ENCODE assay signal across 8 cellular contexts in the genomic region with DNA sequence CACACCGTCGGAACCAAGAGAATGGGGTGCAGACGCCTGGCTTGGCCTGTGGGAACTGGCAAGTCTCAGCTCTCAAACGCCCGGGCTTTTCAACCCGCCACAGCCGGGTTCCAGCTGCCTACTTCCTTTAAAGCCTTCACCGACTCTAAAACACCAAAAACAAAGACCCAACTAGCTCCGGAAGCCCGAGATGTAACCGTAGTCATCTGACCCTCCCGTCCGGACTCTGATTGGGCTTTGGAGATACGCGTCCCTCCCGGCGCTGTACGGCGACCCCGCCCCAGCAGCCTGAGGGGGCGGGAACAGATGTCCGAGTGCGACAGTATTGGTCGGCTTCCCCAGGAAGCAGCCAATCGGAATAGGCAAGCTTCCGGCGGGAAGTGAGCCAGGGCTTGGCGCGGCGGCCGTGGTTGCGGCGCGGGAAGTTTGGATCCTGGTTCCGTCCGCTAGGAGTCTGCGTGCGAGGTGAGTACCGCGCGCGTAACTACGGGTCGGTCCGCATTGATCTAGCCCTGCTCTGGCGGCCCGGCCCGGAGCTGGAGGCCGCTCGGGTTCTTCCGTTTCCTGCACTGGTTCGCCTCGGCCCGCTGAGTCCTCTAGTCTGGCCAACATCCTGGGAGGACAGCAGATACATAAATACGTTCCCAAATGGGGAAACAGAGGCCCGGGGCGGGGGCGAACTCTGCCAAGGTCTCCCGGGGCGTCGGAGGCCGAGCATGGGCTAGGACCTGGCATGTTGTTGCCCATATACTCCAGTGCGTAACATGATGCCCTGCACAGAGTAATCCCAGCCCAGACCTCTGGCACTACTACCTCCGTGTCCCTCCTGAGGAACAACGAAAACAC. TPM values are rescaled to one million over a fixed set of nuclear protein-coding genes. Genes with fewer than 3 reads are reported as not detected.
DNase-seq lines count a peak whose midpoint lies in the region; ATAC-seq and TF ChIP-seq lines count a peak whose summit lies in the region.

Gene BLM, plus strand, starts transcription at position 371 of the 846 bp plus-strand sequence. CDS start 30,047 bp downstream, outside the sequence.

- H3K9me1 ChIP-seq in IMR-90 (ENCODE audit: insufficient read depth, low read length): peaks cover 3% of the 10 kb centered on the region; the same call in 1 of the 2 replicates

- DNase-seq in DMS153 (lab: John Stamatoyannopoulos, UW): peak; percentile 89
- DNase-seq in IMR-90: peak; percentile 97
- peak; percentile 98 for DNase-seq in OCI-M1 (lab: John Stamatoyannopoulos, UW)
- peak; percentile 94 for DNase-seq in activated T-cell treated with anti-CD3 and anti-CD28 coated beads for 24 hours (ENCODE audit: low read depth)
- peak; percentile 99 for DNase-seq in epithelial cell of esophagus (ENCODE audit: low read depth)
- DNase-seq in stimulated activated CD8-positive, alpha-beta memory T cell treated with anti-CD3 and anti-CD28 coated beads, Interleukin-4, amount 100 ng/mL, for 1 hour (ENCODE audit: low read depth in 2 of 2, low spot score in 1 of 2): peak; percentile 81 to 90

- peaks cover 10 to 20% of the 10 kb centered on the region in 2 experiments; a peak in 3 of 4 replicates for H3K79me1 ChIP-seq in IMR-90 (ENCODE audit: low read depth in 1 of 2, low read length in 2 of 2)

- H3K9me3 ChIP-seq in IMR-90 (ENCODE audit: control insufficient read depth, insufficient read depth, low read length) (no peaks in the 10 kb centered on the region), mononuclear cell (ENCODE audit: low read depth, low read length) (no peaks in the 10 kb centered on the region)

- peak within 1 kb of the TSS; percentile 49 for H4K91ac ChIP-seq in IMR-90 (ENCODE audit: insufficient read depth, low read depth, low read length)

- H3K27me3 ChIP-seq in IMR-90 (ENCODE audit: control insufficient read depth, insufficient read depth, low read length) (no peaks in the 10 kb centered on the region), mononuclear cell (ENCODE audit: insufficient read depth, low read length) (no peaks in the 10 kb centered on the region)

- H3K4me3 ChIP-seq in IMR-90 (ENCODE audit: insufficient read depth, low read depth, low read length): peak within 1 kb of the TSS; percentile 63
- H3K4me3 ChIP-seq in epithelial cell of esophagus (ENCODE audit: low read length): peak within 1 kb of the TSS; percentile 93
- H3K4me3 ChIP-seq in mononuclear cell (ENCODE audit: low read length): peak within 1 kb of the TSS; percentile 84

- dilution Hi-C loops in IMR-90 (cut with HindIII; ENCODE audit: low sequenced_read_pairs, unreplicated experiment): no loop called here

- peak within 1 kb of the TSS; percentile 72 for H3K4ac ChIP-seq in IMR-90 (ENCODE audit: low read depth, low read length)

- TF ChIP-seq RAD21 in IMR-90 (IDR thresholded peaks at IDR 0.05; ENCODE audit: low read length): no peak

- peak within 1 kb of the TSS; percentile 82 for H3K23ac ChIP-seq in IMR-90 (ENCODE audit: low read depth, low read length)

- no peak within 1 kb of the TSS for H2BK20ac ChIP-seq in IMR-90 (ENCODE audit: low read depth, low read length)

- H2BK15ac ChIP-seq in IMR-90 (ENCODE audit: low read depth, low read length): peak within 1 kb of the TSS; percentile 6; the same call in 1 of the 3 replicates

- ATAC-seq in GM21528 (IDR thresholded peaks at IDR 0.05; ENCODE audit: low FRiP score, unreplicated experiment): peak; percentile 98
- ATAC-seq in IMR-90 (ENCODE audit: low read depth): peak; percentile 100

- peak within 1 kb of the TSS; percentile 80; the same call in 1 of the 2 replicates for H2AK5ac ChIP-seq in IMR-90 (ENCODE audit: low read depth, low read length)

- H3K4me1 ChIP-seq in IMR-90 (ENCODE audit: control insufficient read depth, insufficient read depth, low read length): peaks cover 2% of the 10 kb centered on the region; the same call in 1 of the 2 replicates
- H3K4me1 ChIP-seq in mononuclear cell (ENCODE audit: insufficient read depth, low read length): peaks cover 18% of the 10 kb centered on the region

- peak within 1 kb of the TSS; percentile 69 for H3K56ac ChIP-seq in IMR-90 (ENCODE audit: extremely low read depth, insufficient read depth, low read length)

- TF ChIP-seq CTCF in IMR-90 (conservative IDR thresholded peaks at IDR 0.05; ENCODE audit: low read depth, low read length) (peak; percentile 20; the same call in 1 of the 2 replicates), epithelial cell of esophagus (IDR thresholded peaks at IDR 0.05; ENCODE audit: insufficient read depth, low read depth, low read length, missing control alignments) (peak; percentile 26)

- H4K20me1 ChIP-seq in IMR-90 (ENCODE audit: insufficient read depth, low read length): no peaks in the 10 kb centered on the region

- in situ Hi-C loops in IMR-90 (cut with MboI; ENCODE audit: low sequenced_read_pairs): no loop called here

- H2AK9ac ChIP-seq in IMR-90 (replicated peaks; ENCODE audit: low read depth, low read length, poor library complexity): peak within 1 kb of the TSS; percentile 76

- H4K5ac ChIP-seq in IMR-90 (ENCODE audit: low read depth, low read length): peak within 1 kb of the TSS; percentile 38

- CTCF ChIA-PET in IMR-90 (lab: Yijun Ruan, JAX): interaction anchor here (0.6 to 0.9 kb wide), 2 partner anchors 76 to 168 kb away, joined by 3 read pairs; no protein-coding TSS in a partner anchor

- H2BK120ac ChIP-seq in IMR-90 (ENCODE audit: low read depth, low read length): no peak within 1 kb of the TSS

- peak within 1 kb of the TSS; percentile 92 for H3K4me2 ChIP-seq in IMR-90 (ENCODE audit: low read depth, low read length)

- no peak within 1 kb of the TSS; the same call in 1 of the 2 replicates for H3K18ac ChIP-seq in IMR-90 (ENCODE audit: low read depth, low read length)

- POLR2A ChIA-PET in IMR-90 (lab: Charles Lee; ENCODE audit: unreplicated experiment): no interaction called here

- peak within 1 kb of the TSS; percentile 96 for H2AFZ ChIP-seq in IMR-90 (replicated peaks; ENCODE audit: low read length, poor library complexity)

- peak within 1 kb of the TSS; percentile 31 for H2BK5ac ChIP-seq in IMR-90 (ENCODE audit: low read depth, low read length, poor library complexity, severe bottlenecking)

- peak; percentile 84 for TF ChIP-seq POLR2A in IMR-90 (IDR thresholded peaks at IDR 0.05; ENCODE audit: low read depth, low read length)

- H3K36me3 ChIP-seq in IMR-90 (ENCODE audit: control insufficient read depth, insufficient read depth, low read length): no peaks in the 10 kb centered on the region

- 0% methylated on average over 45 of the region's 65 CpGs; no CpG with 5 or more reads in 1 of the 2 experiments for WGBS in IMR-90 (ENCODE audit: extremely low coverage in 2 of 2, insufficient read length in 1 of 2), 2 experiments

- H3K14ac ChIP-seq in IMR-90 (replicated peaks; ENCODE audit: low read depth, low read length): peak within 1 kb of the TSS; percentile 82

- intact Hi-C loops in IMR-90 (cut with micrococcal nuclease): loop anchor here (5.0 kb wide), 2 partner anchors 155 to 170 kb away; no protein-coding TSS in a partner anchor

- BruUV-seq in IMR-90 (replicated peaks; lab: Mats Ljungman, UMichigan): no TSS peak

- H3K9ac ChIP-seq in IMR-90 (ENCODE audit: low read depth, low read length): peak within 1 kb of the TSS; percentile 87

- H3K27ac ChIP-seq in IMR-90 (ENCODE audit: insufficient read depth, low read length): peak within 1 kb of the TSS; percentile 69

- peak within 1 kb of the TSS; percentile 87 to 88 for H4K8ac ChIP-seq in IMR-90 (ENCODE audit: low read depth in 2 of 2, low read length in 2 of 2)

TF ChIP-seq in IMR-90, 13 proteins besides CTCF, POLR2A, EP300 and RAD21:
- TF ChIP-seq USF2 (IDR thresholded peaks at IDR 0.05; ENCODE audit: low read depth, low read length): peak; percentile 78
- no peak for TF ChIP-seq ELK1 (IDR thresholded peaks at IDR 0.05; ENCODE audit: borderline replicate concordance, low read depth, low read length)
- TF ChIP-seq MAZ (IDR thresholded peaks at IDR 0.05; ENCODE audit: borderline replicate concordance, low read depth, low read length): peak; percentile 78; the same call in 1 of the 2 replicates
- TF ChIP-seq RFX5 (IDR thresholded peaks at IDR 0.05; ENCODE audit: low read depth, low read length): no peak
- no peak for TF ChIP-seq CEBPB (IDR thresholded peaks at IDR 0.05; ENCODE audit: low read depth, low read length)
- TF ChIP-seq CHD1 (IDR thresholded peaks at IDR 0.05; ENCODE audit: low read depth, low read length): no peak
- peak; percentile 100 for TF ChIP-seq MXI1 (IDR thresholded peaks at IDR 0.05; ENCODE audit: borderline replicate concordance, low read depth, low read length)

RNA-seq across cellular contexts. Expression of gene BLM, which starts in this region (rescaled TPM):
- total RNA-seq in IMR-90 (2012; rRNA removed) (6.5 and 7.2 TPM in 2 replicates), mononuclear cell (5.8 TPM)
- polyA plus RNA-seq in IMR-90 (2012; rRNA removed): 2.3 and 2.5 TPM in 2 replicates
- polyA plus RNA-seq in IMR-90 (2012; cell fraction: cytosol; rRNA removed): 0.26 and 0.64 TPM in 2 replicates
- 0.27 and 1.7 TPM in 2 replicates for polyA plus RNA-seq in IMR-90 (2012; cell fraction: nucleus; rRNA removed; ENCODE audit: low replicate concordance)

Comparison
In these comparisons a context has a peak if more than half of its experiments do, and no peak if none do; other contexts are left out.
1. Peak in every context shown above with its lines: DNase-seq, ATAC-seq, H3K4me3 ChIP-seq and H3K27ac ChIP-seq.